ENCODE assay signal across 8 cellular contexts in genomic region chr10:86899670-86900276, GRCh38. TPM values are rescaled to one million over a fixed set of nuclear protein-coding genes. Genes with fewer than 3 reads are reported as not detected.
DNase-seq lines count a peak whose midpoint lies in the region; ATAC-seq, FAIRE-seq and TF ChIP-seq lines count a peak whose summit lies in the region.

No MANE protein-coding gene starts in this region.

- ATAC-seq in mucosa of descending colon (peak; percentile 84), GM19328 (IDR thresholded peaks at IDR 0.05; ENCODE audit: unreplicated experiment) (no peak)

- TF ChIP-seq EP300 in esophagus muscularis mucosa (IDR thresholded peaks at IDR 0.05), result no peak

- intact Hi-C loops in esophagus muscularis mucosa (cut with DNase I) (loop anchor here (1.0 to 5.0 kb wide), 3 partner anchors 142 to 207 kb away; partner anchors contain the start of gene BMPR1A), mucosa of descending colon (cut with DNase I, micrococcal nuclease) (loop anchor here (5.0 to 10.0 kb wide), 2 partner anchors 195 to 212 kb away; no protein-coding TSS in a partner anchor), thyroid gland (cut with DNase I) (loop anchor here (5.0 kb wide), 2 partner anchors 192 to 212 kb away; no protein-coding TSS in a partner anchor)

- no peaks in the 10 kb centered on the region for H3K27me3 ChIP-seq in esophagus muscularis mucosa
- no peaks in the 10 kb centered on the region for H3K27me3 ChIP-seq in thyroid gland

- WGBS in esophagus muscularis mucosa, result 14% methylated on average over 9 of the region's 9 CpGs
- 22% methylated on average over 9 of the region's 9 CpGs for WGBS in thyroid gland, 2 donors

- no peaks in the 10 kb centered on the region for H3K9me3 ChIP-seq in esophagus muscularis mucosa
- H3K9me3 ChIP-seq in mucosa of descending colon, result no peaks in the 10 kb centered on the region
- no peaks in the 10 kb centered on the region for H3K9me3 ChIP-seq in thyroid gland

- FAIRE-seq in GM12892 (lab: Jason Lieb, UNC), result peak; percentile 56

- DNase-seq in AG08396 (ENCODE audit: low spot score) (peak; percentile 52), GM12892 (ENCODE audit: insufficient read length) (no peak), NCI-H1930 (lab: John Stamatoyannopoulos, UW) (peak; percentile 1), esophagus muscularis mucosa (ENCODE audit: extremely low spot score) (peak; percentile 91), mucosa of descending colon (peak in 1 of 3 donors; percentile 90), thyroid gland (peak; percentile 70 to 74)
- peak; percentile 22 to 38 for DNase-seq in activated CD4-positive, alpha-beta T cell treated with anti-CD3 and anti-CD28 coated beads for 4 hours

- H3K27ac ChIP-seq in esophagus muscularis mucosa (replicated peaks in 1 of 4), result peak overlapping the region; percentile 44 to 68 (median 61)
- H3K27ac ChIP-seq in thyroid gland, result peak overlapping the region in 1 of 3 donors; percentile 13

- H3K36me3 ChIP-seq in esophagus muscularis mucosa (peaks cover 0 to 40% (median 7%) of the 10 kb centered on the region in 4 donors), mucosa of descending colon (ENCODE audit: low read depth) (no peaks in the 10 kb centered on the region), thyroid gland (no peaks in the 10 kb centered on the region)

- H3K4me3 ChIP-seq in esophagus muscularis mucosa, result no peak overlapping the region
- H3K4me3 ChIP-seq in mucosa of descending colon, result no peak overlapping the region
- H3K4me3 ChIP-seq in thyroid gland (replicated peaks in 1 of 3), result no peak overlapping the region

- TF ChIP-seq POLR2A in GM12892 (IDR thresholded peaks at IDR 0.05; ENCODE audit: low read depth, low read length) (no peak), esophagus muscularis mucosa (IDR thresholded peaks at IDR 0.05; ENCODE audit: low read depth) (no peak), thyroid gland (IDR thresholded peaks at IDR 0.05) (no peak)

- H3K4me1 ChIP-seq in esophagus muscularis mucosa (peaks cover 17 to 34% (median 33%) of the 10 kb centered on the region in 4 donors), mucosa of descending colon (ENCODE audit: low read depth) (no peaks in the 10 kb centered on the region), thyroid gland (peaks cover 0 to 25% of the 10 kb centered on the region in 2 donors)

- TF ChIP-seq CTCF in esophagus muscularis mucosa (IDR thresholded peaks at IDR 0.05) (peak; percentile 73 to 84 (median 76)), mucosa of descending colon (IDR thresholded peaks at IDR 0.05) (peak; percentile 46), thyroid gland (IDR thresholded peaks at IDR 0.05) (peak in 5 of 6 experiments; percentile 47 to 82 (median 76))

RNA-seq across cellular contexts. Expression of gene MMRN2, which starts 57.6 kb away (rescaled TPM):
- 2.3 TPM for polyA plus RNA-seq in GM12892 (2012; ENCODE audit: missing spikeins)
- total RNA-seq in esophagus muscularis mucosa, result 10 to 100 TPM; 24.9 to 85.9 (median 56.3) TPM
- total RNA-seq in mucosa of descending colon, result 10 to 100 TPM in 1 of 3 donors, 1 to 10 TPM in 2; 5.7 to 11.5 (median 8.3) TPM
- total RNA-seq in thyroid gland, result 10 to 100 TPM; 23.0 to 45.1 (median 28.4) TPM

RNA-seq across cellular contexts. Expression of gene SNCG, which starts 58.6 kb away (rescaled TPM):
- polyA plus RNA-seq in GM12892 (2012; ENCODE audit: missing spikeins), result 0.51 TPM
- total RNA-seq in esophagus muscularis mucosa (10 to 100 TPM; 13.3 to 41.6 (median 30.6) TPM), mucosa of descending colon (10 to 100 TPM in 1 of 3 donors, 1 to 10 TPM in 2; 2.9 to 22.1 (median 8.3) TPM), thyroid gland (10 to 100 TPM; 11.5 to 40.2 (median 23.1) TPM)
